12 cellular contexts compared by ENCODE assay signal in genomic region chr10:119031496-119032059, GRCh38. TPM values are rescaled to one million over a fixed set of nuclear protein-coding genes. Genes with fewer than 3 reads are reported as not detected.
DNase-seq lines count a peak whose midpoint lies in the region; ATAC-seq lines count a peak whose summit lies in the region.
"Had no signal": no experiment of that assay in that cellular context is flagged by ENCODE, and none has a peak within 500 bp of the region (broad histone marks: within the 10 kb centered on the region; RNA-seq: fewer than 3 reads in every experiment).

No MANE protein-coding gene starts in this region.

- H3K4me3 Mint-ChIP-seq in activated T-helper 17 cell treated with anti-CD3 and anti-CD28 coated beads, Interleukin-2, amount 50 U/mL, for 72 hours, result peak overlapping the region; percentile 60
- H3K4me3 Mint-ChIP-seq in natural killer cell treated with Interleukin-12 subunit alpha and Interleukin-12 subunit beta and Interleukin-15 and Interleukin-18, amount 100 ng/mL, for 72 hours, result peak overlapping the region; percentile 71

- DNase-seq in DMS 273 (lab: John Stamatoyannopoulos, UW; ENCODE audit: unreplicated experiment) (peak; percentile 56), DMS 273 treated with DMSO at 0.1 percent for 48 hours (lab: John Stamatoyannopoulos, UW) (no peak), SIG-M5 (lab: John Stamatoyannopoulos, UW) (no peak), ecto neural progenitor cell (ENCODE audit: low spot score) (no peak), GM19238 (ENCODE audit: insufficient read length, low spot score) (no peak)
- DNase-seq in natural killer cell treated with Interleukin-12 subunit alpha and Interleukin-12 subunit beta and Interleukin-15 and Interleukin-18, amount 100 ng/mL, for 72 hours (ENCODE audit: low spot score), result no peak
- DNase-seq: activated gamma-delta T cell treated with Interleukin-2 at 50 U/mL for 16 hours, left cardiac atrium, NCI-H1417 treated with DMSO at 0.1 percent for 48 hours, sigmoid colon had no signal

- H3K36me3 Mint-ChIP-seq in activated T-helper 17 cell treated with anti-CD3 and anti-CD28 coated beads, Interleukin-2, amount 50 U/mL, for 72 hours (ENCODE audit: low read depth), result peaks cover 45% of the 10 kb centered on the region
- H3K36me3 Mint-ChIP-seq in natural killer cell treated with Interleukin-12 subunit alpha and Interleukin-12 subunit beta and Interleukin-15 and Interleukin-18, amount 100 ng/mL, for 72 hours, result peaks cover 15% of the 10 kb centered on the region

- 60% methylated on average over 6 of the region's 7 CpGs for WGBS in HUES64

- 0 out of 2 replicates have a peak, but pooled peaks cover 5% of the 10 kb centered on the region for H3K27me3 ChIP-seq in HUES64 (ENCODE audit: insufficient read depth, low read length)
- H3K27me3 ChIP-seq: sigmoid colon had no signal

- peaks cover 16% of the 10 kb centered on the region for H3K4me1 ChIP-seq in HUES64 (ENCODE audit: insufficient read depth, low read length)

- peaks cover 43% of the 10 kb centered on the region for H3K36me3 ChIP-seq in HUES64 (ENCODE audit: insufficient read depth, low read length)

- H3K27ac Mint-ChIP-seq in activated T-helper 17 cell treated with anti-CD3 and anti-CD28 coated beads, Interleukin-2, amount 50 U/mL, for 72 hours, result no peak overlapping the region
- no peak overlapping the region for H3K27ac Mint-ChIP-seq in natural killer cell treated with Interleukin-12 subunit alpha and Interleukin-12 subunit beta and Interleukin-15 and Interleukin-18, amount 100 ng/mL, for 72 hours

- H3K9me3 ChIP-seq in HUES64 (ENCODE audit: insufficient read depth, low read depth, low read length), result no peaks in the 10 kb centered on the region
- H3K9me3 ChIP-seq: sigmoid colon had no signal

- H3K4me1 Mint-ChIP-seq in activated T-helper 17 cell treated with anti-CD3 and anti-CD28 coated beads, Interleukin-2, amount 50 U/mL, for 72 hours, result peaks cover 13% of the 10 kb centered on the region
- H3K4me1 Mint-ChIP-seq in natural killer cell treated with Interleukin-12 subunit alpha and Interleukin-12 subunit beta and Interleukin-15 and Interleukin-18, amount 100 ng/mL, for 72 hours (ENCODE audit: low read depth in 2 of 2), result peaks cover 19 to 23% of the 10 kb centered on the region in 2 donors

- no peaks in the 10 kb centered on the region for H3K9me3 Mint-ChIP-seq in activated T-helper 17 cell treated with anti-CD3 and anti-CD28 coated beads, Interleukin-2, amount 50 U/mL, for 72 hours
- no peaks in the 10 kb centered on the region for H3K9me3 Mint-ChIP-seq in natural killer cell treated with Interleukin-12 subunit alpha and Interleukin-12 subunit beta and Interleukin-15 and Interleukin-18, amount 100 ng/mL, for 72 hours

- ATAC-seq in activated T-helper 17 cell treated with anti-CD3 and anti-CD28 coated beads, Interleukin-2, amount 50 U/mL, for 72 hours (replicated peaks), result no peak
- ATAC-seq in natural killer cell treated with Interleukin-12 subunit alpha and Interleukin-12 subunit beta and Interleukin-15 and Interleukin-18, amount 100 ng/mL, for 72 hours, result no peak
- ATAC-seq: left cardiac atrium had no signal

- H3K27me3 Mint-ChIP-seq in activated T-helper 17 cell treated with anti-CD3 and anti-CD28 coated beads, Interleukin-2, amount 50 U/mL, for 72 hours, result no peaks in the 10 kb centered on the region
- H3K27me3 Mint-ChIP-seq in natural killer cell treated with Interleukin-12 subunit alpha and Interleukin-12 subunit beta and Interleukin-15 and Interleukin-18, amount 100 ng/mL, for 72 hours, result no peaks in the 10 kb centered on the region

- peak overlapping the region; percentile 55 for H3K4me3 ChIP-seq in HUES64 (ENCODE audit: low read length)

- no peak overlapping the region for H3K9ac ChIP-seq in HUES64 (ENCODE audit: low read depth, low read length)

- H3K27ac ChIP-seq in HUES64 (ENCODE audit: low read depth, low read length), result no peak overlapping the region

RNA-seq across cellular contexts. Expression of gene NANOS1, which starts 2.1 kb away (rescaled TPM):
- polyA plus RNA-seq in HUES64 (2013, experiment 1 of 2), result 5.0 TPM
- 4.9 TPM for polyA plus RNA-seq in HUES64 (2013, experiment 2 of 2)
- total RNA-seq in activated T-helper 17 cell treated with anti-CD3 and anti-CD28 coated beads, Interleukin-2, amount 50 U/mL, for 72 hours, result under 1 TPM; 0.11 to 0.30 TPM
- total RNA-seq in natural killer cell treated with Interleukin-12 subunit alpha and Interleukin-12 subunit beta and Interleukin-15 and Interleukin-18, amount 100 ng/mL, for 72 hours, result 1 to 10 TPM in 1 of 2 donors, under 1 TPM in 1; 0.56 to 1.8 TPM

RNA-seq across cellular contexts. Expression of gene EIF3A, which starts 49.0 kb away (rescaled TPM):
- 152 TPM for polyA plus RNA-seq in HUES64 (2013, experiment 1 of 2)
- polyA plus RNA-seq in HUES64 (2013, experiment 2 of 2), result 152 TPM
- total RNA-seq in activated T-helper 17 cell treated with anti-CD3 and anti-CD28 coated beads, Interleukin-2, amount 50 U/mL, for 72 hours, result 100 to 1,000 TPM in 1 of 2 donors, 10 to 100 TPM in 1; 93.8 to 155 TPM
- total RNA-seq in natural killer cell treated with Interleukin-12 subunit alpha and Interleukin-12 subunit beta and Interleukin-15 and Interleukin-18, amount 100 ng/mL, for 72 hours, result 100 to 1,000 TPM; 146 to 214 TPM
